Comparison of ENCODE assay signal across 21 cellular contexts in the genomic region with DNA sequence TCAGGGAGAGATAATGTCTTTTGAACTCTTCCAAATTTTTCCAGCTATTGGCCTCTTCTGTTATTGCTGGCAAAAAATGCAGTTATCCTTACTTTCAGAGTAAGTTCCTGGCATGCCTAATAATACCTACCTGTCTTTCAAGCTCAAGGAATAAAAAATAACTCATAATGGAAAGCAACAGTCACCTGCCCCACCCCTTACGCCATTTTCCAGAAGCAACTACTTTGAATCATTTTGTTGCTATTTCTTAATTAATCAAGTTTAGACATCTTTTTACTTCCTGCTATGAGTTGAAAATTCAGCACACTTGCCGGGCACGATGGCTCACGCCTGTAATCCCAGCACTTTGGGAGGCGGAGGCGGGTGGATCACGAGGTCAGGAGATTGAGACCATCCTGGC. TPM values are rescaled to one million over a fixed set of nuclear protein-coding genes. Genes with fewer than 3 reads are reported as not detected.
DNase-seq lines count a peak whose midpoint lies in the region; ATAC-seq, FAIRE-seq and TF ChIP-seq lines count a peak whose summit lies in the region.
"Had no signal": no experiment of that assay in that cellular context is flagged by ENCODE, and none has a peak within 500 bp of the region (broad histone marks: within the 10 kb centered on the region; RNA-seq: fewer than 3 reads in every experiment).

No MANE protein-coding gene starts in this region.

- 34 to 50% methylated on average over 1 to 6 of the region's 7 CpGs for WGBS in esophagus squamous epithelium, 2 donors

- H3K36me3 ChIP-seq in esophagus squamous epithelium (no peaks in the 10 kb centered on the region), keratinocyte (ENCODE audit: control insufficient read depth in 2 of 2, extremely low read depth in 1 of 2, insufficient read depth in 2 of 2, low read length in 2 of 2) (no peaks in the 10 kb centered on the region)
- H3K36me3 ChIP-seq: BLaER1 treated with 17β-estradiol and CSF1 and Interleukin-3, amounts not matched to agents 10 nM and 100 nM had no signal

- intact Hi-C loops in esophagus squamous epithelium (cut with DNase I): no loop called here

- TF ChIP-seq CTCF in epithelial cell of esophagus (IDR thresholded peaks at IDR 0.05; ENCODE audit: insufficient read depth, low read depth, low read length, missing control alignments) (no peak), esophagus squamous epithelium (IDR thresholded peaks at IDR 0.05) (no peak), keratinocyte (optimal IDR thresholded peaks at IDR 0.05 in 1 of 3, IDR thresholded peaks at IDR 0.05 in 1 of 3, conservative IDR thresholded peaks at IDR 0.05 in 1 of 3; ENCODE audit: extremely low read depth in 1 of 3, insufficient read depth in 2 of 3, low read length in 3 of 3) (no peak)

- FAIRE-seq in keratinocyte (lab: Jason Lieb, UNC): no peak
- FAIRE-seq: A549, G401.6, GM12891, GM19239 had no signal

- ATAC-seq in HG02642 (IDR thresholded peaks at IDR 0.05; ENCODE audit: poor library complexity, unreplicated experiment): no peak
- ATAC-seq: A549; CD8-positive, alpha-beta T cell had no signal

- H3K9me3 ChIP-seq in esophagus squamous epithelium (no peaks in the 10 kb centered on the region), keratinocyte (ENCODE audit: control insufficient read depth, low read depth, low read length) (no peaks in the 10 kb centered on the region)
- H3K9me3 ChIP-seq: A549 had no signal

- H3K4me1 ChIP-seq in esophagus squamous epithelium (peaks cover 4 to 48% (median 4%) of the 10 kb centered on the region in 3 donors), keratinocyte (ENCODE audit: control insufficient read depth, extremely low read depth, insufficient read depth, low read length) (no peaks in the 10 kb centered on the region)
- H3K4me1 ChIP-seq: A549; BLaER1 treated with 17β-estradiol and CSF1 and Interleukin-3, amounts not matched to agents 10 nM and 100 nM had no signal

- no peaks in the 10 kb centered on the region for H4K20me1 ChIP-seq in keratinocyte (ENCODE audit: control insufficient read depth, extremely low read depth, insufficient read depth, low read length)
- H4K20me1 ChIP-seq: BLaER1 treated with 17β-estradiol and CSF1 and Interleukin-3, amounts not matched to agents 10 nM and 100 nM had no signal

- dilution Hi-C loops in keratinocyte (cut with MboI; ENCODE audit: extremely low pct_ligation_motif_present, low sequenced_read_pairs): no loop called here

- no peaks in the 10 kb centered on the region for H3K9me1 ChIP-seq in keratinocyte (ENCODE audit: control insufficient read depth, extremely low read depth, insufficient read depth, low read length)

- no peaks in the 10 kb centered on the region for H3K27me3 ChIP-seq in esophagus squamous epithelium
- no peaks in the 10 kb centered on the region for H3K27me3 ChIP-seq in keratinocyte (ENCODE audit: control insufficient read depth, extremely low read depth, insufficient read depth, low read length)
- H3K27me3 ChIP-seq: BLaER1 treated with 17β-estradiol and CSF1 and Interleukin-3, amounts not matched to agents 10 nM and 100 nM had no signal

- no peak overlapping the region for H3K4me2 ChIP-seq in keratinocyte (ENCODE audit: control insufficient read depth, extremely low read depth, insufficient read depth, low read depth, low read length)
- H3K4me2 ChIP-seq: A549; BLaER1 treated with 17β-estradiol and CSF1 and Interleukin-3, amounts not matched to agents 10 nM and 100 nM had no signal

- no peak overlapping the region for H3K9ac ChIP-seq in keratinocyte (ENCODE audit: control insufficient read depth, extremely low read depth, insufficient read depth, low read length)
- H3K9ac ChIP-seq: BLaER1 treated with 17β-estradiol and CSF1 and Interleukin-3, amounts not matched to agents 10 nM and 100 nM had no signal

- no peaks in the 10 kb centered on the region for H3K79me2 ChIP-seq in keratinocyte (ENCODE audit: control insufficient read depth, insufficient read depth, low read length)

- H3K4me3 ChIP-seq in epithelial cell of esophagus (ENCODE audit: low read length) (no peak overlapping the region), esophagus squamous epithelium (no peak overlapping the region), keratinocyte (ENCODE audit: control insufficient read depth in 2 of 3, extremely low read depth in 1 of 3, insufficient read depth in 2 of 3, low read depth in 1 of 3, low read length in 3 of 3) (no peak overlapping the region)
- H3K4me3 ChIP-seq: A549; BLaER1 treated with 17β-estradiol and CSF1 and Interleukin-3, amounts not matched to agents 10 nM and 100 nM had no signal

- peak overlapping the region; percentile 16 for H2AFZ ChIP-seq in keratinocyte (ENCODE audit: control insufficient read depth, low read length)

- peak; percentile 50 for DNase-seq in epithelial cell of esophagus (ENCODE audit: low read depth)
- no peak for DNase-seq in esophagus squamous epithelium (lab: John Stamatoyannopoulos, UW)
- no peak for DNase-seq in keratinocyte (ENCODE audit: low read depth, low spot score)
- DNase-seq in NCI-H1105 (lab: John Stamatoyannopoulos, UW): no peak
- DNase-seq: AML-193; CD4-positive, alpha-beta T cell; CD8-positive, alpha-beta T cell; DMS 273 treated with DMSO at 0.1 percent for 48 hours; DMS153; DMS53; DMS79; DND-41; GF-D8 had no signal

- TF ChIP-seq POLR2A in esophagus squamous epithelium (IDR thresholded peaks at IDR 0.05): no peak

- peak overlapping the region in 3 of 4 donors; percentile 76 to 84 (median 79) for H3K27ac ChIP-seq in esophagus squamous epithelium
- no peak overlapping the region for H3K27ac ChIP-seq in keratinocyte (ENCODE audit: control insufficient read depth, insufficient read depth, low read length)
- H3K27ac ChIP-seq: 22Rv1; A549; BLaER1 treated with 17β-estradiol and CSF1 and Interleukin-3, amounts not matched to agents 10 nM and 100 nM; C4-2B had no signal

RNA-seq across cellular contexts. Expression of gene CDK13, which starts 23.0 kb away (rescaled TPM):
- 10 to 100 TPM; 46.0 to 99.8 (median 66.0) TPM for total RNA-seq in esophagus squamous epithelium
- polyA plus RNA-seq in keratinocyte: 22.0 to 30.7 TPM (median 25.4 TPM) in 3 replicates
- 28.9 TPM for polyA plus RNA-seq in keratinocyte (2011; ENCODE audit: low read depth)
- polyA plus RNA-seq in keratinocyte (2011; cell fraction: cytosol; rRNA removed): 11.7 and 23.7 TPM in 2 replicates
- 49.2 and 52.8 TPM in 2 replicates for polyA plus RNA-seq in keratinocyte (2011; cell fraction: nucleus; rRNA removed)
- 20.8 and 23.7 TPM in 2 replicates for polyA plus RNA-seq in keratinocyte (2012; ENCODE audit: low replicate concordance)
- 27.6 to 74.1 TPM (median 50.2 TPM) in 3 replicates for polyA minus RNA-seq in keratinocyte
- polyA minus RNA-seq in keratinocyte (2011; cell fraction: cytosol; rRNA and poly(A)+ RNA removed): 19.4 TPM
- 42.1 and 77.6 TPM in 2 replicates for polyA minus RNA-seq in keratinocyte (2011; cell fraction: nucleus; rRNA and poly(A)+ RNA removed)
